21 cellular contexts compared by ENCODE assay signal in genomic region chr15:60795471-60795870, GRCh38.
DNase-seq lines count a peak whose midpoint lies in the region; ATAC-seq and TF ChIP-seq lines count a peak whose summit lies in the region.
"Had no signal": no experiment of that assay in that cellular context is flagged by ENCODE, and none has a peak within 500 bp of the region (broad histone marks: within the 10 kb centered on the region; RNA-seq: fewer than 3 reads in every experiment).

No MANE protein-coding gene starts in this region.

- no peak overlapping the region for H3K4me2 ChIP-seq in smooth muscle cell

- H3K9me3 ChIP-seq in T-helper 17 cell (ENCODE audit: control insufficient read depth, low read length, poor library complexity, severe bottlenecking) = no peaks in the 10 kb centered on the region
- no peaks in the 10 kb centered on the region for H3K9me3 ChIP-seq in smooth muscle cell (replicated peaks; ENCODE audit: low read depth)

- no peaks in the 10 kb centered on the region for H3F3A ChIP-seq in smooth muscle cell (ENCODE audit: low read depth)

- peaks cover 40% of the 10 kb centered on the region for H3K4me1 Mint-ChIP-seq in activated CD4-positive, alpha-beta T cell treated with anti-CD3 and anti-CD28 coated beads, Interleukin-2, amount 10 ng/mL, durations not matched to agents 24 days and 14 days
- H3K4me1 Mint-ChIP-seq in T-helper 17 cell = peaks cover 41% of the 10 kb centered on the region
- peaks cover 25 to 32% of the 10 kb centered on the region in 2 donors for H3K4me1 Mint-ChIP-seq in natural killer cell

- no peak overlapping the region for H3K4me3 Mint-ChIP-seq in activated CD4-positive, alpha-beta T cell treated with anti-CD3 and anti-CD28 coated beads, Interleukin-2, amount 10 ng/mL, durations not matched to agents 24 days and 14 days
- peak overlapping the region; percentile 50 for H3K4me3 Mint-ChIP-seq in T-helper 17 cell
- H3K4me3 Mint-ChIP-seq in natural killer cell = no peak overlapping the region
- H3K4me3 Mint-ChIP-seq: brain, nephron progenitor cell had no signal

- H3K27me3 Mint-ChIP-seq in activated CD4-positive, alpha-beta T cell treated with anti-CD3 and anti-CD28 coated beads, Interleukin-2, amount 10 ng/mL, durations not matched to agents 24 days and 14 days = no peaks in the 10 kb centered on the region
- H3K27me3 Mint-ChIP-seq in T-helper 17 cell (no peaks in the 10 kb centered on the region), natural killer cell (ENCODE audit: low read depth in 2 of 2) (no peaks in the 10 kb centered on the region)

- no peak overlapping the region for H3K27ac ChIP-seq in smooth muscle cell (ENCODE audit: low read depth)
- H3K27ac ChIP-seq: coronary artery, thoracic aorta, VCaP had no signal

- 94% methylated on average over 2 of the region's 2 CpGs for WGBS in smooth muscle cell (ENCODE audit: low lambda C conversion rate)

- no peaks in the 10 kb centered on the region for H3K79me2 ChIP-seq in smooth muscle cell (ENCODE audit: low read depth)

- H4K20me1 ChIP-seq in smooth muscle cell (ENCODE audit: low read depth) = peaks cover 36% of the 10 kb centered on the region

- H3K36me3 ChIP-seq in smooth muscle cell (ENCODE audit: low read depth) = no peaks in the 10 kb centered on the region
- H3K36me3 ChIP-seq: thoracic aorta had no signal

- H3K9ac ChIP-seq in smooth muscle cell (ENCODE audit: low read depth) = no peak overlapping the region

- H3K36me3 Mint-ChIP-seq in activated CD4-positive, alpha-beta T cell treated with anti-CD3 and anti-CD28 coated beads, Interleukin-2, amount 10 ng/mL, durations not matched to agents 24 days and 14 days (ENCODE audit: low read depth) = peaks cover 15% of the 10 kb centered on the region
- H3K36me3 Mint-ChIP-seq in T-helper 17 cell (ENCODE audit: low read depth) (no peaks in the 10 kb centered on the region), natural killer cell (peaks cover 14% of the 10 kb centered on the region)

- intact Hi-C loops in activated CD4-positive, alpha-beta T cell treated with anti-CD3 and anti-CD28 coated beads, Interleukin-2, amount 10 ng/mL, durations not matched to agents 24 days and 14 days (cut with micrococcal nuclease) = no loop called here
- intact Hi-C loops in natural killer cell (cut with micrococcal nuclease) = no loop called here

- H3K9me3 Mint-ChIP-seq in activated CD4-positive, alpha-beta T cell treated with anti-CD3 and anti-CD28 coated beads, Interleukin-2, amount 10 ng/mL, durations not matched to agents 24 days and 14 days = peaks cover 27% of the 10 kb centered on the region
- H3K9me3 Mint-ChIP-seq in natural killer cell = peaks cover 4 to 8% of the 10 kb centered on the region in 2 donors

- H3K27me3 ChIP-seq in smooth muscle cell (ENCODE audit: low read depth) = no peaks in the 10 kb centered on the region

- H2AFZ ChIP-seq in smooth muscle cell (ENCODE audit: low read depth) = no peak overlapping the region

- peak; percentile 5 for ATAC-seq in GM19395 (IDR thresholded peaks at IDR 0.05; ENCODE audit: unreplicated experiment)
- ATAC-seq in T-helper 17 cell = peak; percentile 39
- ATAC-seq in natural killer cell = peak in 2 of 3 donors; percentile 60 to 68
- ATAC-seq in HG03442 (IDR thresholded peaks at IDR 0.05; ENCODE audit: unreplicated experiment) = no peak
- ATAC-seq in GM21529 (IDR thresholded peaks at IDR 0.05; ENCODE audit: unreplicated experiment) = no peak

- DNase-seq in activated CD4-positive, alpha-beta T cell treated with anti-CD3 and anti-CD28 coated beads, Interleukin-2, amount 10 ng/mL, durations not matched to agents 24 days and 14 days = no peak
- DNase-seq in activated CD4-positive, alpha-beta T cell treated with anti-CD3 and anti-CD28 coated beads for 48 hours = no peak
- DNase-seq in T-helper 17 cell (no peak), natural killer cell (no peak), smooth muscle cell (lab: John Stamatoyannopoulos, UW; ENCODE audit: unreplicated experiment) (no peak)
- DNase-seq: activated gamma-delta T cell, DMS 273 treated with DMSO at 0.1 percent for 48 hours, foreskin fibroblast, mesenchymal stem cell, NCI-H1092, NCI-H2081, NCI-H524 treated with DMSO at 0.1 percent for 48 hours, nephron progenitor cell, Right ventricle myocardium superior had no signal

- peak overlapping the region; percentile 77 for H3K27ac Mint-ChIP-seq in activated CD4-positive, alpha-beta T cell treated with anti-CD3 and anti-CD28 coated beads, Interleukin-2, amount 10 ng/mL, durations not matched to agents 24 days and 14 days
- peak overlapping the region; percentile 100 for H3K27ac Mint-ChIP-seq in T-helper 17 cell
- peak overlapping the region; percentile 43 to 55 for H3K27ac Mint-ChIP-seq in natural killer cell
- H3K27ac Mint-ChIP-seq: brain, nephron progenitor cell had no signal

- H3K4me1 ChIP-seq in smooth muscle cell (ENCODE audit: low read depth) = no peaks in the 10 kb centered on the region

- no peak overlapping the region for H3K4me3 ChIP-seq in smooth muscle cell
- H3K4me3 ChIP-seq: coronary artery, thoracic aorta had no signal

- TF ChIP-seq CTCF in natural killer cell (IDR thresholded peaks at IDR 0.05) (no peak), smooth muscle cell (IDR thresholded peaks at IDR 0.05; ENCODE audit: borderline replicate concordance, insufficient read depth, poor library complexity, severe bottlenecking) (no peak)

Comparison
In these comparisons a context has a peak if more than half of its experiments do, and no peak if none do; other contexts are left out.
1. H3K27ac Mint-ChIP-seq: peak in every context shown above with its lines; median percentile 100 in T-helper 17 cell; 77 in activated CD4-positive, alpha-beta T cell treated with anti-CD3 and anti-CD28 coated beads, Interleukin-2, amount 10 ng/mL, durations not matched to agents 24 days and 14 days; 49 in natural killer cell.
2. ATAC-seq: peak in GM19395 (single experiment), T-helper 17 cell (single experiment) and natural killer cell (2 of 3); none in HG03442 (single experiment) and GM21529 (single experiment).